Comparison of ENCODE assay signal across 2 cellular contexts in genomic region chr1:91559838-91560514, GRCh38.
TF ChIP-seq lines count a peak whose summit lies in the region.

No MANE protein-coding gene starts in this region.

TF ChIP-seq in GM23338, 12 proteins besides CTCF, POLR2A, EP300 and RAD21 (continued from another document):
- TF ChIP-seq ZNF331 (CRISPR knock-in tag; IDR thresholded peaks at IDR 0.05; ENCODE audit: low read depth) (no peak), STAT1 (IDR thresholded peaks at IDR 0.05; ENCODE audit: unreplicated experiment) (no peak), CREB1 (CRISPR knock-in tag; IDR thresholded peaks at IDR 0.05; ENCODE audit: low read depth) (no peak), ETS1 (IDR thresholded peaks at IDR 0.05) (no peak)
TF ChIP-seq in GM23338: peak in this region for 0.

TF ChIP-seq in WTC11, 78 proteins besides CTCF, POLR2A, EP300 and RAD21 (continued from another document):
- TF ChIP-seq JAZF1 (CRISPR knock-in tag; IDR thresholded peaks at IDR 0.05) (no peak), E2F5 (CRISPR knock-in tag; IDR thresholded peaks at IDR 0.05) (no peak)
TF ChIP-seq in WTC11: peak in this region for 0.
